1 cellular context compared by ENCODE assay signal in the genomic region with DNA sequence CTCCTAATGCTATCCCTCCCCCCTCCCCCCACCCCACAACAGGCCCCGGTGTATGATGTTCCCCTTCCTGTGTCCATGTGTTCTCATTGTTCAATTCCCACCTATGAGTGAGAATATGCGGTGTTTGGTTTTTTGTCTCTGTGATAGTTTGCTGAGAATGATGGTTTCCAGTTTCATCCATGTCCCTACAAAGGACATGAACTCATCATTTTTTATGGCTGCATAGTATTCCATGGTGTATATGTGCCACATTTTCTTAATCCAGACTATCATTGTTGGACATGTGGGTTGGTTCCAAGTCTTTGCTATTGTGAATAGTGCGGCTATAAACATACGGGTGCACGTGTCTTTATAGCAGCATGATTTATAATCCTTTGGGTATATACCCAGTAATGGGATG. TPM values are rescaled to one million over a fixed set of nuclear protein-coding genes. Genes with fewer than 3 reads are reported as not detected.
"Had no signal": no experiment of that assay in that cellular context is flagged by ENCODE, and none has a peak within 500 bp of the region (broad histone marks: within the 10 kb centered on the region; RNA-seq: fewer than 3 reads in every experiment).

No MANE protein-coding gene starts in this region.

RNA-seq across cellular contexts. Expression of gene PHKA1, which starts 44.6 kb away (rescaled TPM):
- polyA plus RNA-seq: IgD-negative memory B cell had no signal
